In the genomic region with DNA sequence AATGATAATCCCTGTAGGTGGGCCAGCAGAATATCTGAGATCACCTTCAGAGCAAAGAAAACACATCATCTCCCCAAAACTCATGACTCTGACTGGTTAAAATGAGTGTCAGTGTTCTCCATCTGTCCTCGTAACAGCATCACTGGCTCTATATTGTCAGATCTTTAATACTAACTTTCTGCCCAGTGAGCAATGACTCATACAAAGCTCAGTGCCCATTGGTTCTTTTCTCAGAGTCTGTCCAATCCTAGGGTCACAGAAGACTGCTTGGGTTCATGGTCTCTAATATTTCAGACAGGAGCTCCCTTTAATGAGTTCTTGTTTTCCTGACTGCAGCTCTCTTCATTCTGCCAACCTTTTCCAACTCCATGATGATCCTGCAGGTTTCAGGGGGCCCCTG, we compare ENCODE assay signal across 8 cellular contexts. TPM values are rescaled to one million over a fixed set of nuclear protein-coding genes. Genes with fewer than 3 reads are reported as not detected.
DNase-seq lines count a peak whose midpoint lies in the region; TF ChIP-seq lines count a peak whose summit lies in the region.

No MANE protein-coding gene starts in this region.

- 8 to 18% methylated on average over 1 of the region's 1 CpG for WGBS in esophagus squamous epithelium, 2 donors

- peak in 4 of 6 experiments; percentile 12 to 28 (median 18) for DNase-seq in stimulated activated naive CD4-positive, alpha-beta T cell (lab: John Stamatoyannopoulos, UW)
- DNase-seq in stimulated activated naive CD4-positive, alpha-beta T cell treated with Interleukin-2 at 50 U/mL for 16 hours (lab: John Stamatoyannopoulos, UW): no peak
- DNase-seq in HFFc6 (peak; percentile 60), NAMALWA (ENCODE audit: low spot score) (peak; percentile 89), cardiac fibroblast (ENCODE audit: low read depth in 2 of 2) (peak; percentile 49 to 71), medulla oblongata (ENCODE audit: extremely low spot score) (peak; percentile 86), esophagus squamous epithelium (lab: John Stamatoyannopoulos, UW) (no peak), SHP77 treated with DMSO at 0.1 percent for 48 hours (lab: John Stamatoyannopoulos, UW) (no peak)

- H3K27me3 Mint-ChIP-seq in HFFc6 (ENCODE audit: insufficient read depth): peaks cover 44% of the 10 kb centered on the region

- H3K4me3 Mint-ChIP-seq in HFFc6: no peak overlapping the region

- no peak overlapping the region for H3K27ac Mint-ChIP-seq in HFFc6

- no peaks in the 10 kb centered on the region for H3K36me3 ChIP-seq in esophagus squamous epithelium

- H3K27me3 ChIP-seq in esophagus squamous epithelium: peaks cover 0 to 78% (median 6%) of the 10 kb centered on the region in 4 donors

- H3K4me3 ChIP-seq in cardiac fibroblast (replicated peaks in 1 of 2; ENCODE audit: low read depth in 2 of 2, low read length in 2 of 2) (no peak overlapping the region), esophagus squamous epithelium (no peak overlapping the region)

- H3K27ac ChIP-seq in esophagus squamous epithelium: no peak overlapping the region

- H3K4me1 Mint-ChIP-seq in HFFc6 (ENCODE audit: low read depth): no peaks in the 10 kb centered on the region; the same call in 1 of the 2 replicates

- no peaks in the 10 kb centered on the region for H3K36me3 Mint-ChIP-seq in HFFc6 (ENCODE audit: low read depth)

- intact Hi-C loops in esophagus squamous epithelium (cut with DNase I): no loop called here

- no peaks in the 10 kb centered on the region for H3K9me3 ChIP-seq in esophagus squamous epithelium

- no peaks in the 10 kb centered on the region for H3K9me3 Mint-ChIP-seq in HFFc6

- peaks cover 2 to 8% (median 5%) of the 10 kb centered on the region in 3 donors for H3K4me1 ChIP-seq in esophagus squamous epithelium

- TF ChIP-seq CTCF in HFFc6 (IDR thresholded peaks at IDR 0.05): no peak
- TF ChIP-seq CTCF in cardiac fibroblast (IDR thresholded peaks at IDR 0.05; ENCODE audit: low read depth, low read length): no peak
- no peak for TF ChIP-seq CTCF in esophagus squamous epithelium (IDR thresholded peaks at IDR 0.05)

- no peak for TF ChIP-seq POLR2A in esophagus squamous epithelium (IDR thresholded peaks at IDR 0.05)

RNA-seq across cellular contexts. Expression of a gene that starts 36.4 kb away (rescaled TPM):
- total RNA-seq in HFFc6 (2021; fragmentation: NEBNext Ultra II Directional; extraction: Animal tissue kit (Norgen Biotek cat#: 25700)): 1 to 10 TPM; 1.6 to 4.8 (median 1.9) TPM
- 10 to 100 TPM in 2 of 4 donors, 1 to 10 TPM in 2; 3.2 to 96.9 (median 45.3) TPM for total RNA-seq in esophagus squamous epithelium

RNA-seq across cellular contexts. Expression of a gene that starts 38.7 kb away (rescaled TPM):
- total RNA-seq in HFFc6 (2021; fragmentation: NEBNext Ultra II Directional; extraction: Animal tissue kit (Norgen Biotek cat#: 25700)): 1 to 10 TPM in 5 of 6 experiments, under 1 TPM in 1; 0.94 to 3.8 (median 1.9) TPM
- total RNA-seq in esophagus squamous epithelium: 100 to 1,000 TPM in 1 of 4 donors, 10 to 100 TPM in 1, 1 to 10 TPM in 2; 6.2 to 114 (median 48.2) TPM

Comparison
In these comparisons a context has a peak if more than half of its experiments do, and no peak if none do; other contexts are left out.
1. DNase-seq: peak in stimulated activated naive CD4-positive, alpha-beta T cell (4 of 6), HFFc6 (single experiment), NAMALWA (single experiment), cardiac fibroblast (2 of 2) and medulla oblongata (single experiment); none in stimulated activated naive CD4-positive, alpha-beta T cell treated with Interleukin-2 at 50 U/mL for 16 hours (single experiment), esophagus squamous epithelium (single experiment) and SHP77 treated with DMSO at 0.1 percent for 48 hours (single experiment).